19 cellular contexts compared by ENCODE assay signal in the genomic region with DNA sequence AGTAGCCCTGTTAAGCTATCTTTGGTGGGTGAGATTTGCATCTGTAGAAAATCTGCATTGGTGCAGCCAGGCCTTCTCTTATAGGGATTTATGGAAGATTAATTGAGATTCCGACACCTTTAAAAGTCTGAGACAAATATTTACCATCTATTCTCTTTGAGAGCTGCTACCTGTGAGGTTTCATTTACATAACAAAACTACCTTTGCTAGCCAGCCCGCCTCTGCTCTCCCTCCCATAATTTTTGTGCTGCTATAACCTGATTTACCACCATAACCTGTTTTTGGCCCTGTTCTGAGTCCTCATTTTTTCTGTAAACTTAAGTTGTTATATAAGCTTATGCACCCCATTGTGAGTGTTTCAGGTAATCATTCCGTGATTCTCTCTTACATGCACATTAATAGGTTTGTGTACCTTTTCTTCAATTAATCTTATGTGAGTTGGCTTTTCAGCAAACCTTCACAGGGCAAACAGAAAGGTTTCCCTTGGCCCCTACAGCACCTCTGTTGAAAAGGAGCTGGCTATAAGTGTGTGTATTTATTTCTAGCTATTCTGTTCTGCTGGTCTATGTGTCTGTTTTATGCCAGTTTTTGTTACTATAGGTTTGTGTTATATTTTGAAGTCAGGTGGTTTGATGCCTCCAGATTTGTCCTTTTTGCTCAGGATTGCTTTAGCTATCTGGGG.
"Had no signal": no experiment of that assay in that cellular context is flagged by ENCODE, and none has a peak within 500 bp of the region (broad histone marks: within the 10 kb centered on the region; RNA-seq: fewer than 3 reads in every experiment).

No MANE protein-coding gene starts in this region.

- H3K36me3 ChIP-seq: left ventricle myocardium inferior, neural progenitor cell, sigmoid colon, transverse colon, WERI-Rb-1 had no signal

- H3K4me3 ChIP-seq: body of pancreas, left ventricle myocardium inferior, neural progenitor cell, sigmoid colon, smooth muscle cell, transverse colon had no signal

- H3K9ac ChIP-seq: neural progenitor cell had no signal

- H3K27me3 ChIP-seq: body of pancreas, foreskin keratinocyte, neural progenitor cell, sigmoid colon, transverse colon had no signal

- H3K4me1 ChIP-seq: body of pancreas, foreskin keratinocyte, left ventricle myocardium inferior, neural progenitor cell, sigmoid colon, transverse colon had no signal

- H3K27ac ChIP-seq: body of pancreas, foreskin keratinocyte, left ventricle myocardium inferior, neural progenitor cell, sigmoid colon, transverse colon, WERI-Rb-1 had no signal

- FAIRE-seq: TTC549 had no signal

- DNase-seq: activated gamma-delta T cell treated with Interleukin-2 at 50 U/mL for 16 hours; activated T-cell treated with anti-CD3 and anti-CD28 coated beads, Interleukin-2, amount 50 U/mL, for 1 hour; anterior cingulate cortex; body of pancreas; caudate nucleus; effector CD4-positive, alpha-beta T cell; foreskin keratinocyte; left ventricle myocardium inferior; naive thymus-derived CD8-positive, alpha-beta T cell; retina; sigmoid colon; stimulated activated CD4-positive, alpha-beta T cell treated with anti-CD3 and anti-CD28 coated beads, Interleukin-15, amount 100 ng/mL, for 24 hours; stimulated activated CD8-positive, alpha-beta memory T cell treated with anti-CD3 and anti-CD28 coated beads, Interleukin-4, amount 100 ng/mL, for 48 hours; stimulated activated naive B cell treated with anti-CD40 and anti-IgM and Interleukin-4, amounts not matched to agents 10 μg/mL and 1 μg/mL and 100 μg/mL, for 72 hours; transverse colon; WERI-Rb-1 had no signal

- H3K9me3 ChIP-seq: body of pancreas, sigmoid colon had no signal
